8 cellular contexts compared by ENCODE assay signal in the genomic region with DNA sequence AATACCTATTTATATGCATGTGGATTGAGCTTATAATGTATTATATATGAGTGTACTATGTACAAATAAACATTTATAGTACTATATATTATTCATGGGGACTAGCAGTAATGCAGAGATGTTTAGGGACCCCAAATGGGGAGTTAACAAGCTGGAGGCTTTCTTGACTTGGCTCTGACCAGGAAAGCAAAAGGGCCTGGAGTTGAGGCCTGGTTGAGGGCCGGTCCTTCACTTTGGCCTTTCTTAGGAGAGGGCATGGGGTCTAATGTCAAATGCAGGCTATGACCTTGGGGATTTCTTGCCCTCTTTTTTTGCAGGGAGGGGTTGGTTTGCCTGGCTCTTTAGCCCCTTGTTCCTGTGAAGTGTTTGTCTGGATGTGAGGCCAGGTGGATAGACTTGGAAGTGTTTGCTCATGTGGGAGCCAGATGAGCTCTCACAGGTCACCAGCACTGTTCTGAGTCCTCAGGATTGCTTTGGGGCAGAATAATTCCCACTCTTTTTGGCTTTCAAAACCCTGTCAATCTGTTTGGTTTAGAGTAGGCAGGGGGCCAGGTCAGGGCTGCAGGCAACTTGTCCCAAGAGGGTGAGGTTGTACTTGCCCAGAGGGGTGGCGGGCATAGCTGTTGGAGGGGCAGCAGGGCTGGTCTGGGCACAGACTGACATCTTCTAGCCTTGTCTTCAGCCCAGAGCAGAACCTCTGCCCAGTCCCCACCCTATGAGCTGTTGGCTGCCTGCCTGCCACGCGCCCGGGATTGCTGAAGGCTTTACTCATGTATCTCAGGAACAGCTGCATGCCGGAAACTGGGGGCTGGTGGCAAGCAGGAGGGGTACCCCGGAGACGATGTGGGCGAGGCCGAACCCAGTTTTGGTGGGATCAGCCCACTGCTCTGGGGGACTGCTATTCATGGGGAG. TPM values are rescaled to one million over a fixed set of nuclear protein-coding genes. Genes with fewer than 3 reads are reported as not detected.
DNase-seq lines count a peak whose midpoint lies in the region; ATAC-seq, FAIRE-seq and TF ChIP-seq lines count a peak whose summit lies in the region.

No MANE protein-coding gene starts in this region.

- DNase-seq in HUDEP-2 (lab: John Stamatoyannopoulos, UW; ENCODE audit: unreplicated experiment in 76 of 76) (peak in 66 of 76 experiments; percentile 15 to 90 (median 64)), iris pigment epithelial cell (ENCODE audit: low read depth) (peak; percentile 83), thoracic aorta (ENCODE audit: low spot score) (peak; percentile 67), GM12892 (ENCODE audit: insufficient read length) (no peak)
- DNase-seq in activated CD4-positive, alpha-beta T cell treated with anti-CD3 and anti-CD28 coated beads for 48 hours, result no peak
- no peak for DNase-seq in activated effector memory CD4-positive, alpha-beta T cell treated with Interleukin-2 at 50 U/mL for 16 hours

- H3K9me3 Mint-ChIP-seq in brain, result no peaks in the 10 kb centered on the region

- H3K4me3 Mint-ChIP-seq in brain, result peak overlapping the region in 3 of 5 experiments; percentile 40 to 74 (median 67)

- no peak for ATAC-seq in thoracic aorta (ENCODE audit: insufficient number of reproducible peaks, low FRiP score, low read depth)
- ATAC-seq in HG03439 (IDR thresholded peaks at IDR 0.05; ENCODE audit: unreplicated experiment), result no peak

- H3K9me3 ChIP-seq in thoracic aorta, result no peaks in the 10 kb centered on the region

- no peaks in the 10 kb centered on the region for H3K27me3 Mint-ChIP-seq in brain

- no peak for TF ChIP-seq CTCF in brain (conservative IDR thresholded peaks at IDR 0.05)
- no peak for TF ChIP-seq CTCF in thoracic aorta (IDR thresholded peaks at IDR 0.05)

- peaks cover 19 to 27% of the 10 kb centered on the region in 2 donors for H3K4me1 ChIP-seq in thoracic aorta (ENCODE audit: control insufficient read depth in 1 of 2, low read depth in 2 of 2)

- no peak for FAIRE-seq in GM12892 (lab: Jason Lieb, UNC)

- no peaks in the 10 kb centered on the region for H3K36me3 Mint-ChIP-seq in brain

- H3K27me3 ChIP-seq in thoracic aorta (replicated peaks; ENCODE audit: insufficient read depth), result no peaks in the 10 kb centered on the region

- no peak for TF ChIP-seq POLR2A in GM12892 (IDR thresholded peaks at IDR 0.05; ENCODE audit: low read depth, low read length)

- H3K4me3 ChIP-seq in thoracic aorta, result peak overlapping the region; percentile 43

- no peaks in the 10 kb centered on the region for H3K36me3 ChIP-seq in thoracic aorta

- H3K4me1 Mint-ChIP-seq in brain, result peaks cover 41% of the 10 kb centered on the region

- peak overlapping the region in 4 of 5 experiments; percentile 79 to 98 (median 82) for H3K27ac Mint-ChIP-seq in brain

- H3K27ac ChIP-seq in thoracic aorta, result peak overlapping the region in 1 of 2 donors; percentile 27

RNA-seq across cellular contexts. Expression of a gene that starts 14.6 kb away (rescaled TPM):
- polyA plus RNA-seq in brain (ENCODE audit: insufficient read depth, low read depth, low replicate concordance), result 29.1 TPM
- 10 to 100 TPM; 19.5 to 21.0 TPM for total RNA-seq in thoracic aorta
- 9.2 TPM for polyA plus RNA-seq in GM12892 (2012; ENCODE audit: missing spikeins)

RNA-seq across cellular contexts. Expression of a gene that starts 18.1 kb away (rescaled TPM):
- 6.2 TPM for polyA plus RNA-seq in brain (ENCODE audit: insufficient read depth, low read depth, low replicate concordance)
- total RNA-seq in thoracic aorta, result under 1 TPM; 0.54 to 0.63 TPM
- not detected for polyA plus RNA-seq in GM12892 (2012; ENCODE audit: missing spikeins)

RNA-seq across cellular contexts. Expression of a gene that starts 24.7 kb away (rescaled TPM):
- polyA plus RNA-seq in brain (ENCODE audit: insufficient read depth, low read depth, low replicate concordance), result 279 TPM
- 100 to 1,000 TPM in 1 of 2 donors, 10 to 100 TPM in 1; 92.2 to 160 TPM for total RNA-seq in thoracic aorta
- 32.9 TPM for polyA plus RNA-seq in GM12892 (2012; ENCODE audit: missing spikeins)

RNA-seq across cellular contexts. Expression of a gene that starts 24.9 kb away (rescaled TPM):
- 29.6 TPM for polyA plus RNA-seq in brain (ENCODE audit: insufficient read depth, low read depth, low replicate concordance)
- total RNA-seq in thoracic aorta, result 10 to 100 TPM in 1 of 2 donors, 1 to 10 TPM in 1; 9.9 to 29.2 TPM
- 56.8 TPM for polyA plus RNA-seq in GM12892 (2012; ENCODE audit: missing spikeins)

RNA-seq across cellular contexts. Expression of a gene that starts 36.7 kb away (rescaled TPM):
- 1.9 TPM for polyA plus RNA-seq in brain (ENCODE audit: insufficient read depth, low read depth, low replicate concordance)
- not detected for total RNA-seq in thoracic aorta
- 1.1 TPM for polyA plus RNA-seq in GM12892 (2012; ENCODE audit: missing spikeins)

Comparison
In these comparisons a context has a peak if more than half of its experiments do, and no peak if none do; other contexts are left out.
1. DNase-seq: peak in HUDEP-2 (66 of 76), iris pigment epithelial cell (single experiment) and thoracic aorta (single experiment); none in activated CD4-positive, alpha-beta T cell treated with anti-CD3 and anti-CD28 coated beads for 48 hours (single experiment), GM12892 (single experiment) and activated effector memory CD4-positive, alpha-beta T cell treated with Interleukin-2 at 50 U/mL for 16 hours (single experiment).